Comparison of ENCODE assay signal across 7 cellular contexts in genomic region chr11:101049813-101050212, GRCh38.
"Had no signal": no experiment of that assay in that cellular context is flagged by ENCODE, and none has a peak within 500 bp of the region (broad histone marks: within the 10 kb centered on the region; RNA-seq: fewer than 3 reads in every experiment).

No MANE protein-coding gene starts in this region.

- FAIRE-seq: HepG2 had no signal

- H3K4me3 ChIP-seq: HAP-1 had no signal

- DNase-seq: GOT3, H7 had no signal

- H3K4me1 ChIP-seq: HAP-1 had no signal

- H3K36me3 Mint-ChIP-seq: IgD-negative memory B cell had no signal

- H3K27ac Mint-ChIP-seq: HFFc6, IgD-negative memory B cell had no signal

- H3K36me3 ChIP-seq: HAP-1 had no signal

- H3K4me3 Mint-ChIP-seq: HFFc6, IgD-negative memory B cell had no signal

- H3K9me3 ChIP-seq: HAP-1 had no signal

- ATAC-seq: HepG2 had no signal

- H3K27ac ChIP-seq: HL-60 had no signal
